16 cellular contexts compared by ENCODE assay signal in the genomic region with DNA sequence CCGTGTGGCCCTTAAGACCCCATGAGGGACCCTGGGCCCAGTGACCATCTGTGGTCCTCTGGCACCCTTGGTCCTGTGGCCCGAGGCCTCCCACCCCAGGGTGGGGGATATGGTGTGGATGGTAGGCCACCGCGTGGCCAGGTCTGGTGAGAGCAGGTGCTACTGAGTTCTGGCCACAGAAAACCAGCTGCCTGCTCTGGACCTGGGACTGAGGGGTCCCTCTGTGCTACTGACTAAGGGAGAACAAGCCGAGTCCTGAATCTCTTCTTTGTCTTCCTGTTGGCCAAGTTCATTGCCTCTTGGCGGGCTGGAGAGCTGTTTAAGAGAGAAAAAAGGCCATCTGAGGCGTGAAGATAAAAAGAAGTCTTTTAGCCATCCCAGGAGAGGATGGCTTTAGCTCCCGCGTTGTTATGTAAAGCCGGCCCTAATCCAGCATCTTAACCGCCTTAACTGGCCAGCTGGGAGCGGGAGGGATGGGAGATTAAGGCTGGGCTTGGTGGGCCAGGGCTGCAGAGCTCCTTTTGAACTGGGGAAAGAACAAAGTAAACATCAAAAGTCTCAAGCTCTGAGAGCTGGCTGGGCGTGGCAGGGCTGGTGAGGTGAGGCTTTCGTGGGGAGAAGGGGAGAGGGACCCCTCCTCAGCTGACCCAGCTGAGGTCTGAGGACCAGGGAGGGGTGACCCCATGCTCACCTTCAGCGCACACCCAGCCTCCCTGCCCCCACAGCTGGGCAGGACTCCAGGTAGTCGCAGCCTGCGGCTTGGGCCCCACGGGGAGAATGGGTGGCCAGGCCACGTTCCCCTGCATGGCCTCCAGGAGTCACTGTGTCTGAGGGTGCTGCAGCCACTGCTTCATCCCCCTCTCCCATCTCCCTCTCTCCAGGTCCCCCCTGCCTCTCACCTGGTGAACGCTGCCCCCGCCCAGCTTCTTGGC.
DNase-seq lines count a peak whose midpoint lies in the region; ATAC-seq and TF ChIP-seq lines count a peak whose summit lies in the region.
"Had no signal": no experiment of that assay in that cellular context is flagged by ENCODE, and none has a peak within 500 bp of the region (broad histone marks: within the 10 kb centered on the region; RNA-seq: fewer than 3 reads in every experiment).

No MANE protein-coding gene starts in this region.

- DNase-seq in activated naive CD4-positive, alpha-beta T cell treated with anti-CD3 and anti-CD28 coated beads, Interleukin-2, amount 10 ng/mL, durations not matched to agents 7 days and 5 days: no peak
- DNase-seq in choroid plexus epithelial cell (ENCODE audit: low read depth) (no peak), mesendoderm (peak; percentile 57), superior temporal gyrus (ENCODE audit: extremely low spot score) (peak; percentile 29), dermis blood vessel endothelial cell (no peak), NCI-H446 treated with DMSO at 0.1 percent for 48 hours (lab: John Stamatoyannopoulos, UW) (no peak)
- DNase-seq: activated T-cell treated with anti-CD3 and anti-CD28 coated beads, Interleukin-2, amount 50 U/mL, for 24 hours; foreskin melanocyte; naive B cell; NCI-H446 had no signal

- no peak overlapping the region for H3K4me3 Mint-ChIP-seq in activated naive CD4-positive, alpha-beta T cell treated with anti-CD3 and anti-CD28 coated beads, Interleukin-2, amount 50 U/mL, for 24 hours
- no peak overlapping the region for H3K4me3 Mint-ChIP-seq in activated naive CD4-positive, alpha-beta T cell treated with anti-CD3 and anti-CD28 coated beads, Interleukin-2, amount 10 ng/mL, durations not matched to agents 7 days and 5 days
- H3K4me3 Mint-ChIP-seq: activated T-cell treated with anti-CD3 and anti-CD28 coated beads, Interleukin-2, amount 50 U/mL, for 24 hours; naive B cell had no signal

- H3K4me1 ChIP-seq in mesendoderm (ENCODE audit: control insufficient read depth, low read depth, low read length): no peaks in the 10 kb centered on the region
- H3K4me1 ChIP-seq: adrenal gland had no signal

- H3K27ac ChIP-seq in mesendoderm (ENCODE audit: low read depth, low read length): no peak overlapping the region
- H3K27ac ChIP-seq: 22Rv1 had no signal

- WGBS in mesendoderm (ENCODE audit: extremely low coverage, insufficient coverage, low lambda C conversion rate): no CpG with 5 or more reads among the region's 21 CpGs

- H4K8ac ChIP-seq in mesendoderm (ENCODE audit: low read depth, low read length): no peak overlapping the region

- H3K4me3 ChIP-seq in choroid plexus epithelial cell (ENCODE audit: low read depth, low read length): no peak overlapping the region
- H3K4me3 ChIP-seq in mesendoderm (ENCODE audit: low read length): no peak overlapping the region
- H3K4me3 ChIP-seq: adrenal gland had no signal

- no peaks in the 10 kb centered on the region for H3K27me3 ChIP-seq in mesendoderm (ENCODE audit: insufficient read depth, low read length, poor library complexity)
- H3K27me3 ChIP-seq: adrenal gland had no signal

- TF ChIP-seq CTCF in choroid plexus epithelial cell (conservative IDR thresholded peaks at IDR 0.05; ENCODE audit: low read depth, low read length): peak; percentile 2

- H3K4me1 Mint-ChIP-seq in activated naive CD4-positive, alpha-beta T cell treated with anti-CD3 and anti-CD28 coated beads, Interleukin-2, amount 50 U/mL, for 24 hours: peaks cover 15% of the 10 kb centered on the region
- H3K4me1 Mint-ChIP-seq in activated naive CD4-positive, alpha-beta T cell treated with anti-CD3 and anti-CD28 coated beads, Interleukin-2, amount 10 ng/mL, durations not matched to agents 7 days and 5 days: peaks cover 6% of the 10 kb centered on the region

- no peak for ATAC-seq in GM18502 (IDR thresholded peaks at IDR 0.05; ENCODE audit: poor library complexity, unreplicated experiment)
- ATAC-seq: activated CD4-positive, CD25-positive, alpha-beta regulatory T cell treated with anti-CD3 and anti-CD28 coated beads, Interleukin-2, amount 50 U/mL, for 24 hours; Panc1 had no signal

- H3K4me2 ChIP-seq in mesendoderm (ENCODE audit: low read length): no peak overlapping the region

- no peaks in the 10 kb centered on the region for H3K79me1 ChIP-seq in mesendoderm (ENCODE audit: low read length)

- H2BK5ac ChIP-seq in mesendoderm (ENCODE audit: low read length): no peak overlapping the region

- no peaks in the 10 kb centered on the region for H3K36me3 ChIP-seq in mesendoderm (ENCODE audit: control insufficient read depth, insufficient read depth, low read length)
- H3K36me3 ChIP-seq: adrenal gland had no signal

- H3K18ac ChIP-seq in mesendoderm (ENCODE audit: low read length): no peak overlapping the region

- H3K79me2 ChIP-seq in mesendoderm (ENCODE audit: control insufficient read depth, insufficient read depth, low read length): no peaks in the 10 kb centered on the region

- H2BK120ac ChIP-seq in mesendoderm (ENCODE audit: low read depth, low read length): no peak overlapping the region

- no peak overlapping the region for H3K4ac ChIP-seq in mesendoderm (ENCODE audit: low read depth, low read length)

- H3K56ac ChIP-seq in mesendoderm (ENCODE audit: low read length): peak overlapping the region; percentile 17

- H4K5ac ChIP-seq in mesendoderm (ENCODE audit: low read length): no peak overlapping the region

- H3K27me3 Mint-ChIP-seq in activated naive CD4-positive, alpha-beta T cell treated with anti-CD3 and anti-CD28 coated beads, Interleukin-2, amount 50 U/mL, for 24 hours: no peaks in the 10 kb centered on the region
- peaks cover 4% of the 10 kb centered on the region for H3K27me3 Mint-ChIP-seq in activated naive CD4-positive, alpha-beta T cell treated with anti-CD3 and anti-CD28 coated beads, Interleukin-2, amount 10 ng/mL, durations not matched to agents 7 days and 5 days
- H3K27me3 Mint-ChIP-seq: activated T-cell treated with anti-CD3 and anti-CD28 coated beads, Interleukin-2, amount 50 U/mL, for 24 hours had no signal

- CTCF ChIA-PET in activated naive CD4-positive, alpha-beta T cell treated with anti-CD3 and anti-CD28 coated beads, Interleukin-2, amount 10 ng/mL, durations not matched to agents 7 days and 5 days (lab: Charles Lee): interaction anchor here (1.0 to 2.6 kb wide), 7 partner anchors 11 to 288 kb away, joined by 3 to 11 read pairs (median 5); no protein-coding TSS in a partner anchor

- no peak overlapping the region for H2AK5ac ChIP-seq in mesendoderm (ENCODE audit: low read length)

- H2BK15ac ChIP-seq in mesendoderm (replicated peaks; ENCODE audit: low read depth): no peak overlapping the region

- H3K27ac Mint-ChIP-seq in activated naive CD4-positive, alpha-beta T cell treated with anti-CD3 and anti-CD28 coated beads, Interleukin-2, amount 50 U/mL, for 24 hours: peak overlapping the region; percentile 43
- no peak overlapping the region for H3K27ac Mint-ChIP-seq in activated naive CD4-positive, alpha-beta T cell treated with anti-CD3 and anti-CD28 coated beads, Interleukin-2, amount 10 ng/mL, durations not matched to agents 7 days and 5 days
- H3K27ac Mint-ChIP-seq: activated T-cell treated with anti-CD3 and anti-CD28 coated beads, Interleukin-2, amount 50 U/mL, for 24 hours had no signal

- H3K23ac ChIP-seq in mesendoderm (ENCODE audit: low read length): no peak overlapping the region

- H3K36me3 Mint-ChIP-seq in activated naive CD4-positive, alpha-beta T cell treated with anti-CD3 and anti-CD28 coated beads, Interleukin-2, amount 50 U/mL, for 24 hours: peaks cover 3% of the 10 kb centered on the region
- no peaks in the 10 kb centered on the region for H3K36me3 Mint-ChIP-seq in activated naive CD4-positive, alpha-beta T cell treated with anti-CD3 and anti-CD28 coated beads, Interleukin-2, amount 10 ng/mL, durations not matched to agents 7 days and 5 days

- H3K9ac ChIP-seq in mesendoderm (ENCODE audit: low read length): no peak overlapping the region

- H3K9me3 Mint-ChIP-seq in activated naive CD4-positive, alpha-beta T cell treated with anti-CD3 and anti-CD28 coated beads, Interleukin-2, amount 50 U/mL, for 24 hours: no peaks in the 10 kb centered on the region
- H3K9me3 Mint-ChIP-seq in activated naive CD4-positive, alpha-beta T cell treated with anti-CD3 and anti-CD28 coated beads, Interleukin-2, amount 10 ng/mL, durations not matched to agents 7 days and 5 days: no peaks in the 10 kb centered on the region
- H3K9me3 Mint-ChIP-seq: activated T-cell treated with anti-CD3 and anti-CD28 coated beads, Interleukin-2, amount 50 U/mL, for 24 hours; naive B cell had no signal

Comparison
In these comparisons a context has a peak if more than half of its experiments do, and no peak if none do; other contexts are left out.
1. DNase-seq: peak in mesendoderm (single experiment) and superior temporal gyrus (single experiment); none in activated naive CD4-positive, alpha-beta T cell treated with anti-CD3 and anti-CD28 coated beads, Interleukin-2, amount 10 ng/mL, durations not matched to agents 7 days and 5 days (single experiment), choroid plexus epithelial cell (single experiment), dermis blood vessel endothelial cell (single experiment) and NCI-H446 treated with DMSO at 0.1 percent for 48 hours (single experiment).